In the genomic region with DNA sequence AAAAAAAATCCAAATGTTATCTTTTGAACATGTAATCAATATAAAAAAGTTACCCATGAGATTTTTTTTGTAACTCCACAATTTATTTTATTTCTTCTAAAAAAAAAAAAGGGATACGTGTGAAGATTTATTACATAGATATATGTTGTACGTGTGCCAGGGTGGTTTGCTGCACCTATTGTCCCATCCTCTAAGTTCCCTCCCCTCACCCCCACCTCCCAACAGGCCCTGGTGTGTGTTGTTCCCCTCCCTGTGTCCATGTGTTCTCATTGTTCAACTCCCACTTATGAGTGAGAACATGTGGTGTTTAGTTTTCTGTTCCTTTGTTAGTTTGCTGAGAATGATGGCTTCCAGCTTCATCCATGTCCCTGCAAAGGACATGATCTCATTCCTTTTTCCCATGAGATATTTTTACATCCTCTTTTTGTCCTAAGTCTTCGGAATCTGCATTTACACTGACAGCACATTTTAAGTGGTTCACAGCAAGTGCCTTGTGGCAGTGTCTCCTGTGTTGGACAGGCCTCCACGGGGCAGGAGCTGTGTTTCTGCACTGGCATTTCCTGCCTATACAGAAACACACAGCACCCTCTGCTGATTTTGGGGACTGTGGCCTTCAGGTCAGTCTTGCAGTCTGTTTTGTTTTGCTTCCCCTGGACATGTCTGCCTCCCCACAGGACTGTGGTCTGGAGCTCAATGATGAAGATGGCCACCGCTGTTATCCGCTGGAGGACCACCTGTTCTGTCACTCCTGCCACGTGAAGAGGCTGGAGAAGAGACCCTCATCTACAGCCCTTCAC, we compare ENCODE assay signal across 10 cellular contexts. TPM values are rescaled to one million over a fixed set of nuclear protein-coding genes. Genes with fewer than 3 reads are reported as not detected.
DNase-seq lines count a peak whose midpoint lies in the region; ATAC-seq and TF ChIP-seq lines count a peak whose summit lies in the region.
"Had no signal": no experiment of that assay in that cellular context is flagged by ENCODE, and none has a peak within 500 bp of the region (broad histone marks: within the 10 kb centered on the region; RNA-seq: fewer than 3 reads in every experiment).

No MANE protein-coding gene starts in this region.

- TF ChIP-seq CTCF in HFFc6 (IDR thresholded peaks at IDR 0.05) (no peak), right atrium auricular region (IDR thresholded peaks at IDR 0.05) (no peak)

- peaks cover 34% of the 10 kb centered on the region for H3K36me3 Mint-ChIP-seq in HFFc6 (ENCODE audit: low read depth)
- peaks cover 58% of the 10 kb centered on the region for H3K36me3 Mint-ChIP-seq in activated CD8-positive, alpha-beta T cell treated with anti-CD3 and anti-CD28 coated beads, Interleukin-2, amount 10 ng/mL, durations not matched to agents 7 days and 5 days (ENCODE audit: low read depth)

- H3K27ac ChIP-seq in right atrium auricular region (peak overlapping the region; percentile 65 to 71), skeletal muscle tissue (ENCODE audit: low read depth, low read length) (peak overlapping the region; percentile 4)
- H3K27ac ChIP-seq: ascending aorta, SJSA1 had no signal

- no peak overlapping the region; the same call in 1 of the 2 replicates for H3K4me3 Mint-ChIP-seq in HFFc6
- peak overlapping the region; percentile 76 for H3K4me3 Mint-ChIP-seq in activated CD8-positive, alpha-beta T cell treated with anti-CD3 and anti-CD28 coated beads, Interleukin-2, amount 10 ng/mL, durations not matched to agents 7 days and 5 days

- peaks cover 0 to 30% of the 10 kb centered on the region in 2 donors for H3K4me1 ChIP-seq in right atrium auricular region
- H3K4me1 ChIP-seq in skeletal muscle tissue (ENCODE audit: control insufficient read depth in 3 of 3, insufficient read depth in 3 of 3, low read length in 3 of 3): peaks cover 14 to 19% (median 16%) of the 10 kb centered on the region in 3 donors
- H3K4me1 ChIP-seq: SJSA1 had no signal

- no peaks in the 10 kb centered on the region for H3K27me3 ChIP-seq in right atrium auricular region
- H3K27me3 ChIP-seq in skeletal muscle tissue (ENCODE audit: control insufficient read depth in 3 of 3, insufficient read depth in 3 of 3, low read length in 3 of 3): no peaks in the 10 kb centered on the region
- H3K27me3 ChIP-seq: ascending aorta, SJSA1 had no signal

- POLR2A ChIA-PET in activated CD8-positive, alpha-beta T cell treated with anti-CD3 and anti-CD28 coated beads, Interleukin-2, amount 10 ng/mL, durations not matched to agents 7 days and 5 days (lab: Charles Lee): interaction anchor here (0.7 to 1.8 kb wide), 4 partner anchors 10 to 17 kb away, joined by 3 to 6 read pairs (median 4); partner anchors contain the start of gene SACM1L

- H3K9ac ChIP-seq in skeletal muscle tissue (ENCODE audit: low read depth in 1 of 3, low read length in 3 of 3): peak overlapping the region in 1 of 3 donors; percentile 8

- peak overlapping the region; percentile 75 for H3K27ac Mint-ChIP-seq in HFFc6
- H3K27ac Mint-ChIP-seq in activated CD8-positive, alpha-beta T cell treated with anti-CD3 and anti-CD28 coated beads, Interleukin-2, amount 10 ng/mL, durations not matched to agents 7 days and 5 days: peak overlapping the region; percentile 97

- H3K9me3 ChIP-seq in right atrium auricular region (no peaks in the 10 kb centered on the region), skeletal muscle tissue (ENCODE audit: control insufficient read depth in 3 of 3, low read length in 3 of 3) (no peaks in the 10 kb centered on the region)
- H3K9me3 ChIP-seq: ascending aorta, SJSA1 had no signal

- peaks cover 2% of the 10 kb centered on the region for H3K27me3 Mint-ChIP-seq in HFFc6 (ENCODE audit: insufficient read depth)
- H3K27me3 Mint-ChIP-seq in activated CD8-positive, alpha-beta T cell treated with anti-CD3 and anti-CD28 coated beads, Interleukin-2, amount 10 ng/mL, durations not matched to agents 7 days and 5 days (ENCODE audit: low read depth): no peaks in the 10 kb centered on the region

- DNase-seq in HFFc6: no peak
- peak; percentile 43 for DNase-seq in activated CD8-positive, alpha-beta T cell treated with anti-CD3 and anti-CD28 coated beads, Interleukin-2, amount 10 ng/mL, durations not matched to agents 7 days and 5 days
- DNase-seq in right atrium auricular region (ENCODE audit: low spot score): no peak
- no peak for DNase-seq in NCI-H2171 treated with DMSO at 0.1 percent for 48 hours (lab: John Stamatoyannopoulos, UW)
- DNase-seq in NK-92 treated with Interleukin-12 subunit alpha and Interleukin-12 subunit beta, amount 100 ng/mL, for 24 hours (lab: John Stamatoyannopoulos, UW): no peak

- H3K36me3 ChIP-seq in right atrium auricular region (peaks cover 29% of the 10 kb centered on the region), skeletal muscle tissue (ENCODE audit: control insufficient read depth in 3 of 3, insufficient read depth in 3 of 3, low read length in 3 of 3) (peaks cover 33 to 57% (median 51%) of the 10 kb centered on the region in 3 donors)

- H3K9me3 Mint-ChIP-seq in HFFc6: no peaks in the 10 kb centered on the region
- no peaks in the 10 kb centered on the region for H3K9me3 Mint-ChIP-seq in activated CD8-positive, alpha-beta T cell treated with anti-CD3 and anti-CD28 coated beads, Interleukin-2, amount 10 ng/mL, durations not matched to agents 7 days and 5 days (ENCODE audit: insufficient read depth)

- no peak overlapping the region for H3K4me3 ChIP-seq in right atrium auricular region
- H3K4me3 ChIP-seq in skeletal muscle tissue (ENCODE audit: low read length in 3 of 3): no peak overlapping the region
- H3K4me3 ChIP-seq: ascending aorta, SJSA1 had no signal

- peaks cover 23% of the 10 kb centered on the region for H3K4me1 Mint-ChIP-seq in HFFc6 (ENCODE audit: low read depth)
- peaks cover 42% of the 10 kb centered on the region for H3K4me1 Mint-ChIP-seq in activated CD8-positive, alpha-beta T cell treated with anti-CD3 and anti-CD28 coated beads, Interleukin-2, amount 10 ng/mL, durations not matched to agents 7 days and 5 days (ENCODE audit: low read depth)

- CTCF ChIA-PET in activated CD8-positive, alpha-beta T cell treated with anti-CD3 and anti-CD28 coated beads, Interleukin-2, amount 10 ng/mL, durations not matched to agents 7 days and 5 days (lab: Charles Lee): interaction anchor here (1.5 to 6.2 kb wide), 8 partner anchors 9 to 169 kb away, joined by 4 to 48 read pairs (median 9); partner anchors contain the start of gene SACM1L

- peak; percentile 67 for ATAC-seq in activated CD8-positive, alpha-beta T cell treated with anti-CD3 and anti-CD28 coated beads, Interleukin-2, amount 10 ng/mL, durations not matched to agents 7 days and 5 days
- ATAC-seq in HG03097 (IDR thresholded peaks at IDR 0.05; ENCODE audit: low FRiP score, unreplicated experiment) (no peak), GM18909 (IDR thresholded peaks at IDR 0.05; ENCODE audit: poor library complexity, unreplicated experiment) (no peak)

RNA-seq across cellular contexts. Expression of gene SACM1L, which starts 12.8 kb away (rescaled TPM):
- 10 to 100 TPM; 43.9 to 51.3 (median 47.8) TPM for total RNA-seq in HFFc6 (2021; fragmentation: NEBNext Ultra II Directional; extraction: Animal tissue kit (Norgen Biotek cat#: 25700))
- total RNA-seq in activated CD8-positive, alpha-beta T cell treated with anti-CD3 and anti-CD28 coated beads, Interleukin-2, amount 10 ng/mL, durations not matched to agents 7 days and 5 days: 10 to 100 TPM; 89.8 to 96.4 TPM
- 10 to 100 TPM; 16.6 to 18.7 TPM for total RNA-seq in right atrium auricular region
- 24.0 TPM for total RNA-seq in skeletal muscle tissue
